1 cellular context compared by ENCODE assay signal in the genomic region with DNA sequence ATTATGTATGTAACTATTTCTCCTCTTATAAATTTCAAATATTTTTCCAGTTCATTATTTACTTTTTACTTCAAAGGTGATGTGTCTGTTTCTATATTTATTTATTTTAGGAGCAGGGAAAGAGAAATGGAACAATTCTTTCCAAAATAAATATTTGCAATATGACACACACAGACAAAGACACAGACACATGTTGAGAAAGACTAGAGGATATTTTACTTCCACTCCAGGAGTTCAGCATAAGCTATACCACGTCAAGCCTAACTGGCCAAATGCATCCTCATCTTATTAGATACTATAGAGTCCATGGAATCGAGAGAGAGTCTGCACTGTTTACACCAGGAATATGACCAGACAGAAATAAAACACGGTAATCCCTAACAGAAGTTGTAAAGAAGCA.
TF ChIP-seq lines count a peak whose summit lies in the region.

No MANE protein-coding gene starts in this region.

TF ChIP-seq in endothelial cell of umbilical vein, 7 proteins besides CTCF, POLR2A, EP300 and RAD21:
- TF ChIP-seq FOS (IDR thresholded peaks at IDR 0.05; ENCODE audit: borderline replicate concordance, insufficient read depth, low read length) (no peak), JUN (IDR thresholded peaks at IDR 0.05; ENCODE audit: borderline replicate concordance, insufficient read depth, insufficient read length, low read depth) (no peak), MYC (IDR thresholded peaks at IDR 0.05; ENCODE audit: low read depth, low read length) (no peak), EZH2 (IDR thresholded peaks at IDR 0.05; ENCODE audit: borderline replicate concordance, low read depth, low read length, severe bottlenecking) (no peak), POLR2AphosphoS5 (IDR thresholded peaks at IDR 0.05; ENCODE audit: insufficient read depth, low read depth, low read length) (no peak), GATA2 (IDR thresholded peaks at IDR 0.05; ENCODE audit: insufficient read depth, insufficient read length, low read depth, low read length) (no peak)
- TF ChIP-seq, protein P1, sequence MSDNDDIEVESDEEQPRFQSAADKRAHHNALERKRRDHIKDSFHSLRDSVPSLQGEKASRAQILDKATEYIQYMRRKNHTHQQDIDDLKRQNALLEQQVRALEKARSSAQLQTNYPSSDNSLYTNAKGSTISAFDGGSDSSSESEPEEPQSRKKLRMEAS (IDR thresholded peaks at IDR 0.05; ENCODE audit: insufficient read depth, insufficient read length): no peak
